ENCODE assay signal across 27 cellular contexts in genomic region chr9:113695901-113696300, GRCh38.
A peak's percentile ranks its signal among the peaks of the same experiment; 100 is the strongest.
DNase-seq lines count a peak whose midpoint lies in the region; ATAC-seq, FAIRE-seq and TF ChIP-seq lines count a peak whose summit lies in the region.
"Had no signal": no experiment of that assay in that cellular context is flagged by ENCODE, and none has a peak within 500 bp of the region (broad histone marks: within the 10 kb centered on the region; RNA-seq: fewer than 3 reads in every experiment).

No MANE protein-coding gene starts in this region.

- H3K4me3 ChIP-seq in bronchial epithelial cell (ENCODE audit: low read depth, low read length) = no peak overlapping the region
- H3K4me3 ChIP-seq: body of pancreas, esophagus muscularis mucosa, prostate gland, SK-N-MC, skin epidermis, testis had no signal

- peak overlapping the region; percentile 10 for H3K4me3 Mint-ChIP-seq in natural killer cell
- H3K4me3 Mint-ChIP-seq: activated naive CD4-positive, alpha-beta T cell treated with anti-CD3 and anti-CD28 coated beads, Interleukin-2, amount 10 ng/mL, durations not matched to agents 7 days and 5 days; dendritic cell treated with granulocyte-macrophage colony-stimulating factor and Interleukin-4, amounts not matched to agents 40 ng/mL and 50 ng/mL, for 4 days; memory B cell; nephron had no signal

- H3K27ac Mint-ChIP-seq in natural killer cell = peak overlapping the region; percentile 29 to 35
- H3K27ac Mint-ChIP-seq: activated naive CD4-positive, alpha-beta T cell treated with anti-CD3 and anti-CD28 coated beads, Interleukin-2, amount 10 ng/mL, durations not matched to agents 7 days and 5 days; dendritic cell treated with granulocyte-macrophage colony-stimulating factor and Interleukin-4, amounts not matched to agents 40 ng/mL and 50 ng/mL, for 4 days; memory B cell; nephron had no signal

- FAIRE-seq in bronchial epithelial cell (lab: Jason Lieb, UNC) = no peak
- FAIRE-seq: GM19239, kidney, TTC549 had no signal

- no peak for TF ChIP-seq CTCF in bronchial epithelial cell (IDR thresholded peaks at IDR 0.05; ENCODE audit: insufficient read depth, low read length, severe bottlenecking)
- no peak for TF ChIP-seq CTCF in natural killer cell (IDR thresholded peaks at IDR 0.05)

- H3K4me1 Mint-ChIP-seq in natural killer cell = peaks cover 35 to 42% of the 10 kb centered on the region in 2 donors
- H3K4me1 Mint-ChIP-seq: memory B cell, nephron had no signal

- H3K36me3 Mint-ChIP-seq in natural killer cell = no peaks in the 10 kb centered on the region
- H3K36me3 Mint-ChIP-seq: activated naive CD4-positive, alpha-beta T cell treated with anti-CD3 and anti-CD28 coated beads, Interleukin-2, amount 10 ng/mL, durations not matched to agents 7 days and 5 days had no signal

- intact Hi-C loops in natural killer cell (cut with micrococcal nuclease) = no loop called here

- ATAC-seq in natural killer cell = peak; percentile 43 to 69 (median 59)
- ATAC-seq: body of pancreas had no signal

- DNase-seq in H4 (ENCODE audit: low spot score) (peak; percentile 53), M059J (ENCODE audit: low read depth) (peak; percentile 83), bronchial epithelial cell (ENCODE audit: low read depth) (peak; percentile 72), natural killer cell (no peak), DMS79 (lab: John Stamatoyannopoulos, UW) (no peak), DMS 273 (lab: John Stamatoyannopoulos, UW; ENCODE audit: unreplicated experiment) (no peak), KG1 (lab: John Stamatoyannopoulos, UW) (no peak)
- DNase-seq: activated CD4-positive, alpha-beta T cell treated with anti-CD3 and anti-CD28 coated beads, Interleukin-2, amount 50 U/mL, for 1 hour; activated naive CD4-positive, alpha-beta T cell treated with anti-CD3 and anti-CD28 coated beads, Interleukin-2, amount 10 ng/mL, durations not matched to agents 7 days and 5 days; activated T-cell treated with anti-CD3 and anti-CD28 coated beads, Interleukin-2, amount 50 U/mL, for 1 hour; BE2C; body of pancreas; kidney; NCI-H1694 treated with DMSO at 0.1 percent for 48 hours; NCI-H345; stimulated activated CD4-positive, alpha-beta T cell treated with anti-CD3 and anti-CD28 coated beads, Interleukin-4, amount 100 ng/mL, for 4 hours; stimulated activated CD8-positive, alpha-beta memory T cell treated with anti-CD3 and anti-CD28 coated beads, Interleukin-4, amount 100 ng/mL, for 48 hours; testis had no signal

- H3K27me3 ChIP-seq in bronchial epithelial cell (ENCODE audit: control insufficient read depth, insufficient read depth, low read length) = no peaks in the 10 kb centered on the region
- H3K27me3 ChIP-seq: BE2C, body of pancreas, testis had no signal

- no peaks in the 10 kb centered on the region for H3K27me3 Mint-ChIP-seq in natural killer cell (ENCODE audit: low read depth in 2 of 2)

- no peaks in the 10 kb centered on the region for H3K36me3 ChIP-seq in bronchial epithelial cell (ENCODE audit: control insufficient read depth, insufficient read depth, low read length)
- H3K36me3 ChIP-seq: BE2C, esophagus muscularis mucosa, prostate gland had no signal

- H3K9me3 Mint-ChIP-seq in natural killer cell = no peaks in the 10 kb centered on the region
- H3K9me3 Mint-ChIP-seq: activated naive CD4-positive, alpha-beta T cell treated with anti-CD3 and anti-CD28 coated beads, Interleukin-2, amount 10 ng/mL, durations not matched to agents 7 days and 5 days; dendritic cell treated with granulocyte-macrophage colony-stimulating factor and Interleukin-4, amounts not matched to agents 40 ng/mL and 50 ng/mL, for 4 days had no signal

Comparison
In these comparisons a context has a peak if more than half of its experiments do, and no peak if none do; other contexts are left out.
1. DNase-seq: peak in H4 (single experiment), M059J (single experiment) and bronchial epithelial cell (single experiment); none in natural killer cell (single experiment), DMS79 (single experiment), DMS 273 (single experiment) and KG1 (single experiment).